ENCODE assay signal across 25 cellular contexts in genomic region chr6:113978084-113978675, GRCh38.
"Had no signal": no experiment of that assay in that cellular context is flagged by ENCODE, and none has a peak within 500 bp of the region (broad histone marks: within the 10 kb centered on the region; RNA-seq: fewer than 3 reads in every experiment).

No MANE protein-coding gene starts in this region.

- H3K27me3 Mint-ChIP-seq: central memory CD8-positive, alpha-beta T cell; naive thymus-derived CD8-positive, alpha-beta T cell; type B pancreatic cell had no signal

- H2AFZ ChIP-seq: neural progenitor cell had no signal

- ATAC-seq: activated T-cell treated with anti-CD3 and anti-CD28 coated beads, Interleukin-2, amount 50 U/mL, for 4 hours; left lung; naive thymus-derived CD8-positive, alpha-beta T cell; sciatic nerve; stimulated activated effector memory CD8-positive, alpha-beta T cell treated with anti-CD3 and anti-CD28 coated beads, Interleukin-12 subunit alpha, Interleukin-12 subunit beta, amount 100 ng/mL, for 72 hours had no signal

- H3K36me3 Mint-ChIP-seq: activated naive CD8-positive, alpha-beta T cell treated with anti-CD3 and anti-CD28 coated beads for 36 hours; neural progenitor cell; stimulated activated effector memory CD8-positive, alpha-beta T cell treated with anti-CD3 and anti-CD28 coated beads, Interleukin-12 subunit alpha, Interleukin-12 subunit beta, amount 100 ng/mL, for 72 hours; type B pancreatic cell had no signal

- H3K36me3 ChIP-seq: breast epithelium, left lung, neural progenitor cell, vagina had no signal

- DNase-seq: activated CD4-positive, alpha-beta T cell treated with anti-CD3 and anti-CD28 coated beads for 4 hours; activated CD4-positive, alpha-beta T cell treated with anti-CD3 and anti-CD28 coated beads, Interleukin-2, amount 50 U/mL, for 48 hours; activated CD4-positive, CD25-positive, alpha-beta regulatory T cell; activated CD8-positive, alpha-beta memory T cell treated with anti-CD3 and anti-CD28 coated beads, Interleukin-2, amount 50 U/mL, for 48 hours; activated naive CD4-positive, alpha-beta T cell treated with Interleukin-2 at 50 U/mL for 16 hours; activated naive CD8-positive, alpha-beta T cell treated with anti-CD3 and anti-CD28 coated beads for 36 hours; activated T-cell treated with anti-CD3 and anti-CD28 coated beads, Interleukin-2, amount 50 U/mL, for 4 hours; effector memory CD4-positive, alpha-beta T cell; foreskin melanocyte; kidney glomerular epithelial cell; left lung; naive thymus-derived CD8-positive, alpha-beta T cell; small intestine; stimulated activated CD4-positive, alpha-beta T cell treated with anti-CD3 and anti-CD28 coated beads, Interleukin-2, amount 100 ng/mL, for 24 hours; testis had no signal

- H3K4me3 ChIP-seq: breast epithelium, left lung, lung, neural progenitor cell, testis, vagina had no signal

- H3K4me3 Mint-ChIP-seq: activated naive CD8-positive, alpha-beta T cell treated with anti-CD3 and anti-CD28 coated beads for 36 hours; activated T-cell treated with anti-CD3 and anti-CD28 coated beads, Interleukin-2, amount 50 U/mL, for 4 hours; central memory CD8-positive, alpha-beta T cell; naive thymus-derived CD8-positive, alpha-beta T cell; neural progenitor cell; stimulated activated effector memory CD8-positive, alpha-beta T cell treated with anti-CD3 and anti-CD28 coated beads, Interleukin-12 subunit alpha, Interleukin-12 subunit beta, amount 100 ng/mL, for 72 hours; type B pancreatic cell had no signal

- H3K9me3 ChIP-seq: breast epithelium, left lung, testis, vagina had no signal

- H3K9ac ChIP-seq: neural progenitor cell had no signal

- H3K4me1 ChIP-seq: breast epithelium, neural progenitor cell, testis, vagina had no signal

- H3K27me3 ChIP-seq: breast epithelium, left lung, neural progenitor cell, testis, vagina had no signal

- H3K27ac ChIP-seq: breast epithelium, left lung, neural progenitor cell, testis, vagina had no signal

- H3K4me2 ChIP-seq: neural progenitor cell had no signal

- FAIRE-seq: small intestine, TTC549 had no signal

- H3K27ac Mint-ChIP-seq: activated naive CD8-positive, alpha-beta T cell treated with anti-CD3 and anti-CD28 coated beads for 36 hours; activated T-helper 2 cell treated with anti-CD3 and anti-CD28 coated beads, Interferon-gamma antibody, Interleukin-2, Interleukin-4, amounts not matched to agents 10 μg/mL and 5 μg/mL and 100 μg/mL, durations not matched to agents 14 hours and 24 hours and 36 hours; naive thymus-derived CD8-positive, alpha-beta T cell; neural progenitor cell; stimulated activated effector memory CD8-positive, alpha-beta T cell treated with anti-CD3 and anti-CD28 coated beads, Interleukin-12 subunit alpha, Interleukin-12 subunit beta, amount 100 ng/mL, for 72 hours; type B pancreatic cell had no signal

- H3K9me3 Mint-ChIP-seq: activated naive CD8-positive, alpha-beta T cell treated with anti-CD3 and anti-CD28 coated beads for 36 hours; activated T-cell treated with anti-CD3 and anti-CD28 coated beads, Interleukin-2, amount 50 U/mL, for 4 hours; activated T-helper 2 cell treated with anti-CD3 and anti-CD28 coated beads, Interferon-gamma antibody, Interleukin-2, Interleukin-4, amounts not matched to agents 10 μg/mL and 5 μg/mL and 100 μg/mL, durations not matched to agents 14 hours and 24 hours and 36 hours; central memory CD8-positive, alpha-beta T cell; naive thymus-derived CD8-positive, alpha-beta T cell; neural progenitor cell; stimulated activated effector memory CD8-positive, alpha-beta T cell treated with anti-CD3 and anti-CD28 coated beads, Interleukin-12 subunit alpha, Interleukin-12 subunit beta, amount 100 ng/mL, for 72 hours; type B pancreatic cell had no signal

- H3K4me1 Mint-ChIP-seq: activated naive CD8-positive, alpha-beta T cell treated with anti-CD3 and anti-CD28 coated beads for 36 hours; central memory CD8-positive, alpha-beta T cell; neural progenitor cell; stimulated activated effector memory CD8-positive, alpha-beta T cell treated with anti-CD3 and anti-CD28 coated beads, Interleukin-12 subunit alpha, Interleukin-12 subunit beta, amount 100 ng/mL, for 72 hours had no signal
